In the genomic region with DNA sequence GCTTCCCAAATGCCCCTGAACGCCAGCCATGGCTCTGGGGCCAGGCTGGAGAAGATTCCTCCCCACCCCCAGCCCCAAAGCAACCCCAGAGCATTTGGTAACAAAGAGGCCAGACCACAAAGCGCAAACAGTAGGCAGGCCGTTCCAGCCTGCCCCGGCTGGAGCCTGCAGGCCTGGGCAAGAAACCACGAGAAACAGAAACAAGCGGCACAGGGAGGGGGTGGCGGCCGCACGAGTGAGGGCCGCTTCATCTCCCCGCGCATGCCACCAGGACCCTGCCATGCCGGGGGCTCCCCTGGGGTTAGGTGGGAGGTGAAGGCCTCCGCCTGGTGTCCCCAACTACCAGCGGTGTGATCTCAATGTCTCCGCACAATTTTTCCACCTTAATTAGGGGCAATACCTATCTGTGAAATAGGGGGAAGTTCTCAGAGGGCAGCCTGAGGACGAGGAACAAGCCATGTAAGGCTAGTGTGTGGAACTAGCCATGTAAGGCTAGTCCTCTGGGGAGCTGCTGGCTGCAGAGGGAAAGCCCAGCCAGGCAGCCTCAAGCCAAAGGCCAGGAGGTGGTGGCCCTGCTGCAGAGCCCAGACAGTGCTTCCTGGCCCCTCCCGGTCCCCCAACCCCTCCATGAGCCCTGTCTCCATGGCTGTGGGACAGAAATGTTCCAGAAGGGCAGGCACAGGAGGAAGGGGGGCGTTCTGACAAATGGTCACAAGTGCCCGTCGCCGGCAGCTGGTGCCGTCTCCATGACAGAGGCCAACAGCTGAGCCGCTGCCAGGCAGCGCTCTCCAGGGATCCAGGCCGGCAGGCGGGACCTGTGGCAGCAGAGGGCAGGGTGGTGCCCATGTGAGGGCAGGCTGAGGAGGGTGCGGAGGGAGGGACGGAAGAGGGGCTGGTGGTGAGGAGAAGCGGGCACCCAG, we compare ENCODE assay signal across 10 cellular contexts. TPM values are rescaled to one million over a fixed set of nuclear protein-coding genes. Genes with fewer than 3 reads are reported as not detected.
A peak's percentile ranks its signal among the peaks of the same experiment; 100 is the strongest.
DNase-seq lines count a peak whose midpoint lies in the region; FAIRE-seq and TF ChIP-seq lines count a peak whose summit lies in the region.
"Had no signal": no experiment of that assay in that cellular context is flagged by ENCODE, and none has a peak within 500 bp of the region (broad histone marks: within the 10 kb centered on the region; RNA-seq: fewer than 3 reads in every experiment).

No MANE protein-coding gene starts in this region.

- TF ChIP-seq POLR2A in stomach (IDR thresholded peaks at IDR 0.05) = no peak

- no peaks in the 10 kb centered on the region for H3K27me3 ChIP-seq in Loucy (ENCODE audit: insufficient read depth, low read length, poor library complexity, severe bottlenecking)
- no peaks in the 10 kb centered on the region for H3K27me3 ChIP-seq in astrocyte (ENCODE audit: insufficient read depth, low read length)
- H3K27me3 ChIP-seq in stomach = no peaks in the 10 kb centered on the region
- H3K27me3 ChIP-seq in colonic mucosa = no peaks in the 10 kb centered on the region

- H3K9me3 Mint-ChIP-seq in astrocyte (ENCODE audit: unreplicated experiment) = peaks cover 5% of the 10 kb centered on the region
- H3K9me3 Mint-ChIP-seq: dendritic cell treated with granulocyte-macrophage colony-stimulating factor and Interleukin-4, amounts not matched to agents 40 ng/mL and 50 ng/mL, for 4 days; naive B cell had no signal

- in situ Hi-C loops in ACHN (cut with HindIII; ENCODE audit: low pct_ligation_motif_present, low pct_unique_long_range_greater_than_20kb, low sequenced_read_pairs) = no loop called here

- no peaks in the 10 kb centered on the region for H3F3A ChIP-seq in Loucy (ENCODE audit: low read depth)

- H3K4me3 Mint-ChIP-seq in astrocyte (ENCODE audit: unreplicated experiment) = no peak overlapping the region
- H3K4me3 Mint-ChIP-seq: dendritic cell treated with granulocyte-macrophage colony-stimulating factor and Interleukin-4, amounts not matched to agents 40 ng/mL and 50 ng/mL, for 4 days had no signal

- H3K36me3 ChIP-seq in Loucy (ENCODE audit: insufficient read depth, low read length) (peaks cover 3% of the 10 kb centered on the region; the same call in 1 of the 2 replicates), astrocyte (ENCODE audit: insufficient read depth, low read length) (no peaks in the 10 kb centered on the region), stomach (peaks cover 0 to 19% (median 15%) of the 10 kb centered on the region in 4 donors), colonic mucosa (no peaks in the 10 kb centered on the region)

- TF ChIP-seq CTCF in Loucy (conservative IDR thresholded peaks at IDR 0.05; ENCODE audit: low read length) = no peak
- no peak for TF ChIP-seq CTCF in astrocyte (IDR thresholded peaks at IDR 0.05; ENCODE audit: insufficient read depth, low read depth, low read length)
- no peak for TF ChIP-seq CTCF in stomach (IDR thresholded peaks at IDR 0.05)
- no peak for TF ChIP-seq CTCF in colonic mucosa (IDR thresholded peaks at IDR 0.05)

- DNase-seq in astrocyte (ENCODE audit: low read depth) (no peak), stomach (no peak), ACHN (no peak), SIG-M5 (lab: John Stamatoyannopoulos, UW) (no peak), HK-2 (ENCODE audit: unreplicated experiment) (no peak), colonic mucosa (no peak)
- DNase-seq: naive B cell had no signal

- H4K20me1 ChIP-seq in Loucy (ENCODE audit: insufficient read depth, low read length, poor library complexity, severe bottlenecking) (no peaks in the 10 kb centered on the region), astrocyte (ENCODE audit: insufficient read depth, low read length) (no peaks in the 10 kb centered on the region)

- H3K9me2 ChIP-seq in Loucy (replicated peaks; ENCODE audit: low read depth, low read length) = no peaks in the 10 kb centered on the region

- H3K9me3 ChIP-seq in Loucy (ENCODE audit: insufficient read depth, low read depth, low read length) (no peaks in the 10 kb centered on the region), astrocyte (ENCODE audit: insufficient read depth, low read depth, low read length) (no peaks in the 10 kb centered on the region), stomach (no peaks in the 10 kb centered on the region), colonic mucosa (no peaks in the 10 kb centered on the region)

- H3K27me3 Mint-ChIP-seq in astrocyte (ENCODE audit: low read depth, unreplicated experiment) = no peaks in the 10 kb centered on the region
- H3K27me3 Mint-ChIP-seq: dendritic cell treated with granulocyte-macrophage colony-stimulating factor and Interleukin-4, amounts not matched to agents 40 ng/mL and 50 ng/mL, for 4 days; naive B cell had no signal

- peaks cover 28% of the 10 kb centered on the region for H3K4me1 Mint-ChIP-seq in astrocyte (ENCODE audit: low read depth, unreplicated experiment)

- peak overlapping the region; percentile 14 for H3K4me2 ChIP-seq in Loucy (ENCODE audit: low read depth, low read length, poor library complexity, severe bottlenecking)
- no peak overlapping the region for H3K4me2 ChIP-seq in astrocyte (ENCODE audit: low read length)

- H3K4me3 ChIP-seq in Loucy (ENCODE audit: low read length, poor library complexity, severe bottlenecking) (no peak overlapping the region), astrocyte (ENCODE audit: insufficient read depth, low read depth, low read length) (no peak overlapping the region), stomach (no peak overlapping the region), colonic mucosa (no peak overlapping the region)

- H3K79me2 ChIP-seq in Loucy (ENCODE audit: insufficient read depth, low read length) (no peaks in the 10 kb centered on the region), astrocyte (ENCODE audit: insufficient read depth, low read length) (no peaks in the 10 kb centered on the region)

- 75 to 87% (median 82%) methylated on average over 23 to 30 of the region's 30 CpGs for WGBS in stomach, 5 donors

- H3K27ac ChIP-seq in astrocyte (ENCODE audit: low read depth, low read length) = no peak overlapping the region
- H3K27ac ChIP-seq in stomach = peak overlapping the region in 4 of 5 donors; percentile 73 to 95 (median 82)
- no peak overlapping the region for H3K27ac ChIP-seq in colonic mucosa

- intact Hi-C loops in stomach (cut with DNase I; ENCODE audit: low total_unique reads) = no loop called here
- intact Hi-C loops in colonic mucosa (cut with DNase I) = no loop called here

- peaks cover 58% of the 10 kb centered on the region for H3K4me1 ChIP-seq in Loucy (ENCODE audit: insufficient read depth, low read length, poor library complexity, severe bottlenecking)
- peaks cover 48% of the 10 kb centered on the region for H3K4me1 ChIP-seq in astrocyte (ENCODE audit: insufficient read depth, low read length)
- peaks cover 32 to 93% (median 75%) of the 10 kb centered on the region in 4 donors for H3K4me1 ChIP-seq in stomach
- H3K4me1 ChIP-seq in colonic mucosa = peaks cover 7% of the 10 kb centered on the region

- no peak overlapping the region for H3K27ac Mint-ChIP-seq in astrocyte (ENCODE audit: unreplicated experiment)
- H3K27ac Mint-ChIP-seq: dendritic cell treated with granulocyte-macrophage colony-stimulating factor and Interleukin-4, amounts not matched to agents 40 ng/mL and 50 ng/mL, for 4 days had no signal

- H2AFZ ChIP-seq in Loucy (ENCODE audit: low read length) = no peak overlapping the region
- H2AFZ ChIP-seq in astrocyte (ENCODE audit: low read depth, low read length) = no peak overlapping the region

- FAIRE-seq in astrocyte (lab: Jason Lieb, UNC) (no peak), islet of Langerhans (lab: Jason Lieb, UNC) (peak; percentile 61)

- peaks cover 8% of the 10 kb centered on the region for H3K36me3 Mint-ChIP-seq in astrocyte (ENCODE audit: low read depth, unreplicated experiment)

- no peak for TF ChIP-seq EP300 in stomach (IDR thresholded peaks at IDR 0.05)

- peak overlapping the region; percentile 62 for H3K9ac ChIP-seq in Loucy (ENCODE audit: low read depth, low read length, poor library complexity, severe bottlenecking)
- peak overlapping the region; percentile 14 for H3K9ac ChIP-seq in astrocyte (ENCODE audit: low read length)
- H3K9ac ChIP-seq in colonic mucosa (ENCODE audit: low read depth in 2 of 2, low read length in 2 of 2) = peak overlapping the region in 1 of 2 donors; percentile 26

RNA-seq across cellular contexts. Expression of a gene that starts 14.5 kb away (rescaled TPM):
- total RNA-seq in astrocyte = 31.3 and 38.3 TPM in 2 replicates
- 10 to 100 TPM in 4 of 5 donors, 1 to 10 TPM in 1; 5.8 to 50.7 (median 17.4) TPM for total RNA-seq in stomach
- polyA plus RNA-seq in stomach = 10 to 100 TPM; 19.7 to 42.2 (median 33.0) TPM
- total RNA-seq in colonic mucosa = 10 to 100 TPM; 15.5 to 25.3 TPM

RNA-seq across cellular contexts. Expression of a gene that starts 54.0 kb away (rescaled TPM):
- total RNA-seq in astrocyte = 0.34 and 0.38 TPM in 2 replicates
- total RNA-seq in stomach = 1 to 10 TPM in 1 of 5 donors, under 1 TPM in 2, not detected in 2; 0.45 to 2.0 (median 0.87) TPM
- polyA plus RNA-seq in stomach = 1 to 10 TPM; 1.5 to 5.9 (median 2.1) TPM
- 1 to 10 TPM; 1.1 to 2.8 TPM for total RNA-seq in colonic mucosa

Comparison
In these comparisons a context has a peak if more than half of its experiments do, and no peak if none do; other contexts are left out.
1. H3K27ac ChIP-seq: peak in stomach (4 of 5); none in astrocyte (single experiment) and colonic mucosa (single experiment).